2 cellular contexts compared by ENCODE assay signal in genomic region chr13:112697756-112698655, GRCh38.
TF ChIP-seq lines count a peak whose summit lies in the region.

No MANE protein-coding gene starts in this region.

TF ChIP-seq in GM23338, 12 proteins besides CTCF, POLR2A, EP300 and RAD21:
- no peak for TF ChIP-seq STAT1 (IDR thresholded peaks at IDR 0.05; ENCODE audit: unreplicated experiment)
- no peak for TF ChIP-seq ZNF462 (CRISPR knock-in tag; IDR thresholded peaks at IDR 0.05)
- TF ChIP-seq, protein P1, sequence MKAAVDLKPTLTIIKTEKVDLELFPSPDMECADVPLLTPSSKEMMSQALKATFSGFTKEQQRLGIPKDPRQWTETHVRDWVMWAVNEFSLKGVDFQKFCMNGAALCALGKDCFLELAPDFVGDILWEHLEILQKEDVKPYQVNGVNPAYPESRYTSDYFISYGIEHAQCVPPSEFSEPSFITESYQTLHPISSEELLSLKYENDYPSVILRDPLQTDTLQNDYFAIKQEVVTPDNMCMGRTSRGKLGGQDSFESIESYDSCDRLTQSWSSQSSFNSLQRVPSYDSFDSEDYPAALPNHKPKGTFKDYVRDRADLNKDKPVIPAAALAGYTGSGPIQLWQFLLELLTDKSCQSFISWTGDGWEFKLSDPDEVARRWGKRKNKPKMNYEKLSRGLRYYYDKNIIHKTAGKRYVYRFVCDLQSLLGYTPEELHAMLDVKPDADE (IDR thresholded peaks at IDR 0.05) = no peak
- no peak for TF ChIP-seq JUNB (IDR thresholded peaks at IDR 0.05; ENCODE audit: unreplicated experiment)
- no peak for TF ChIP-seq EZH2phosphoT487 (IDR thresholded peaks at IDR 0.05; ENCODE audit: unreplicated experiment)
- no peak for TF ChIP-seq POLR2AphosphoS5 (IDR thresholded peaks at IDR 0.05; ENCODE audit: low read depth)
- TF ChIP-seq, protein P2, sequence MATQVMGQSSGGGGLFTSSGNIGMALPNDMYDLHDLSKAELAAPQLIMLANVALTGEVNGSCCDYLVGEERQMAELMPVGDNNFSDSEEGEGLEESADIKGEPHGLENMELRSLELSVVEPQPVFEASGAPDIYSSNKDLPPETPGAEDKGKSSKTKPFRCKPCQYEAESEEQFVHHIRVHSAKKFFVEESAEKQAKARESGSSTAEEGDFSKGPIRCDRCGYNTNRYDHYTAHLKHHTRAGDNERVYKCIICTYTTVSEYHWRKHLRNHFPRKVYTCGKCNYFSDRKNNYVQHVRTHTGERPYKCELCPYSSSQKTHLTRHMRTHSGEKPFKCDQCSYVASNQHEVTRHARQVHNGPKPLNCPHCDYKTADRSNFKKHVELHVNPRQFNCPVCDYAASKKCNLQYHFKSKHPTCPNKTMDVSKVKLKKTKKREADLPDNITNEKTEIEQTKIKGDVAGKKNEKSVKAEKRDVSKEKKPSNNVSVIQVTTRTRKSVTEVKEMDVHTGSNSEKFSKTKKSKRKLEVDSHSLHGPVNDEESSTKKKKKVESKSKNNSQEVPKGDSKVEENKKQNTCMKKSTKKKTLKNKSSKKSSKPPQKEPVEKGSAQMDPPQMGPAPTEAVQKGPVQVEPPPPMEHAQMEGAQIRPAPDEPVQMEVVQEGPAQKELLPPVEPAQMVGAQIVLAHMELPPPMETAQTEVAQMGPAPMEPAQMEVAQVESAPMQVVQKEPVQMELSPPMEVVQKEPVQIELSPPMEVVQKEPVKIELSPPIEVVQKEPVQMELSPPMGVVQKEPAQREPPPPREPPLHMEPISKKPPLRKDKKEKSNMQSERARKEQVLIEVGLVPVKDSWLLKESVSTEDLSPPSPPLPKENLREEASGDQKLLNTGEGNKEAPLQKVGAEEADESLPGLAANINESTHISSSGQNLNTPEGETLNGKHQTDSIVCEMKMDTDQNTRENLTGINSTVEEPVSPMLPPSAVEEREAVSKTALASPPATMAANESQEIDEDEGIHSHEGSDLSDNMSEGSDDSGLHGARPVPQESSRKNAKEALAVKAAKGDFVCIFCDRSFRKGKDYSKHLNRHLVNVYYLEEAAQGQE (IDR thresholded peaks at IDR 0.05; ENCODE audit: unreplicated experiment) = no peak
- no peak for TF ChIP-seq CREB1 (CRISPR knock-in tag; IDR thresholded peaks at IDR 0.05; ENCODE audit: low read depth)
- TF ChIP-seq ZNF331 (CRISPR knock-in tag; IDR thresholded peaks at IDR 0.05; ENCODE audit: low read depth) = no peak
- no peak for TF ChIP-seq ZNF114 (CRISPR knock-in tag; IDR thresholded peaks at IDR 0.05)

TF ChIP-seq in HepG2, 621 proteins besides CTCF, POLR2A, EP300 and RAD21:
- TF ChIP-seq ARID2 (CRISPR knock-in tag; IDR thresholded peaks at IDR 0.05; ENCODE audit: borderline replicate concordance) (no peak), RBM22 (optimal IDR thresholded peaks at IDR 0.05; ENCODE audit: low read length) (peak; percentile 21), HNF4A (CRISPR knock-in tag; IDR thresholded peaks at IDR 0.05) (peak; percentile 44; the same call in 1 of the 2 replicates), HMG20B (CRISPR knock-in tag; conservative IDR thresholded peaks at IDR 0.05) (no peak), CERS6 (CRISPR knock-in tag; IDR thresholded peaks at IDR 0.05) (no peak), ZNF431 (CRISPR knock-in tag; IDR thresholded peaks at IDR 0.05; ENCODE audit: borderline replicate concordance, low read depth) (no peak), ZNF687 (CRISPR knock-in tag; IDR thresholded peaks at IDR 0.05) (peak; percentile 33; the same call in 1 of the 2 replicates), ZNF614 (CRISPR knock-in tag; IDR thresholded peaks at IDR 0.05; ENCODE audit: borderline replicate concordance) (no peak), BCL6 (CRISPR knock-in tag; IDR thresholded peaks at IDR 0.05) (peak; percentile 82), ZNF34 (CRISPR knock-in tag; IDR thresholded peaks at IDR 0.05; ENCODE audit: borderline replicate concordance) (no peak), IKZF5 (CRISPR knock-in tag; IDR thresholded peaks at IDR 0.05) (no peak), PCBP1 (IDR thresholded peaks at IDR 0.05; ENCODE audit: borderline replicate concordance, low read depth, low read length) (no peak), ZNF709 (CRISPR knock-in tag; IDR thresholded peaks at IDR 0.05) (no peak), ZNF615 (CRISPR knock-in tag; IDR thresholded peaks at IDR 0.05; ENCODE audit: borderline replicate concordance) (no peak)
